Comparison of ENCODE assay signal across 8 cellular contexts in the genomic region with DNA sequence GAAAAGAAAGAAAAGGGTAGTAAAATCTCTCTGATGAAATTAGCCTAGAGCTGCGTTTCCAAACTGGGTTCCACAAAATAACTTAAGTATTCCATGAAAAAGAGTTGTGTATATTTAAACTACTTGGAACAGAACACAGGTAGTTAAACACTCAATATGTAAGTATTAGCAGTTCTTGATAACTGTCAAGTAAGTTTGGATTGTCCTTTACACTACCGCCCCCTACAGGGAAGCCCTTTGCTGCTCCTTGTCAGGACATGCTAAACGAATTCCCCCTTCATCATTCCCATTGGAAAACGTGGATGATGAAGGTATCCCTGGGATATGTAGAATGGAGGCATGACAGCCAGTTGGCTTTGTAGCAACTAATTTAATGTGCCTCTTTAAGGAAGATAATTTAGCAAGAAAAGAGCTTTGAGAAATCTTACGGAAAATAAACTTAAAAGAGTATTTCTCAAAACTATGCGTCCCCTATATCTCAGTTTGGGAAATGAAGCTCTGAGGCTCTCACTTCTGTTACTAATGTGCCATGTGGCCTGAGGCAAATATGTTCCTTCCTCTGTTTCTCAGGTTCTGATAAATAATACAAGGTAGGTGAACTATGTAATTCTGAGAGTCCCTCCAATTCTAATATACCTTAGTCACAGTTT. TPM values are rescaled to one million over a fixed set of nuclear protein-coding genes. Genes with fewer than 3 reads are reported as not detected.
DNase-seq lines count a peak whose midpoint lies in the region; ATAC-seq, FAIRE-seq and TF ChIP-seq lines count a peak whose summit lies in the region.

No MANE protein-coding gene starts in this region.

- ATAC-seq in T-helper 17 cell (peak; percentile 73), GM19324 (IDR thresholded peaks at IDR 0.05; ENCODE audit: low FRiP score, unreplicated experiment) (no peak), HG02759 (IDR thresholded peaks at IDR 0.05; ENCODE audit: unreplicated experiment) (no peak)

- no peak overlapping the region for H3K4me3 ChIP-seq in astrocyte (ENCODE audit: insufficient read depth, low read depth, low read length)
- H3K4me3 ChIP-seq in kidney (ENCODE audit: low read length in 2 of 2), result no peak overlapping the region

- no peaks in the 10 kb centered on the region for H3K4me1 ChIP-seq in astrocyte (ENCODE audit: insufficient read depth, low read length)
- peaks cover 0 to 5% of the 10 kb centered on the region in 2 donors for H3K4me1 ChIP-seq in kidney (ENCODE audit: control insufficient read depth in 1 of 2, insufficient read depth in 1 of 2, low read depth in 1 of 2, low read length in 2 of 2)

- H3K27me3 Mint-ChIP-seq in T-helper 17 cell (no peaks in the 10 kb centered on the region), astrocyte (ENCODE audit: low read depth, unreplicated experiment) (no peaks in the 10 kb centered on the region)

- H3K9me3 ChIP-seq in T-helper 17 cell (ENCODE audit: control insufficient read depth, low read length, poor library complexity, severe bottlenecking) (no peaks in the 10 kb centered on the region), astrocyte (ENCODE audit: insufficient read depth, low read depth, low read length) (no peaks in the 10 kb centered on the region), kidney (ENCODE audit: control insufficient read depth in 1 of 2, low read length in 2 of 2) (no peaks in the 10 kb centered on the region)

- DNase-seq in CMK (ENCODE audit: low read depth) (peak; percentile 15), HEK293T (ENCODE audit: extremely low spot score) (peak; percentile 59), T-helper 17 cell (peak; percentile 37 to 66 (median 40)), astrocyte (ENCODE audit: low read depth) (peak; percentile 45), kidney (no peak)
- peak; percentile 64 to 77 for DNase-seq in stimulated activated CD4-positive, alpha-beta T cell treated with anti-CD3 and anti-CD28 coated beads, Interleukin-2, amount 100 ng/mL, for 24 hours

- peaks cover 13% of the 10 kb centered on the region for H3K79me2 ChIP-seq in astrocyte (ENCODE audit: insufficient read depth, low read length)

- H4K20me1 ChIP-seq in astrocyte (ENCODE audit: insufficient read depth, low read length), result peaks cover 16% of the 10 kb centered on the region

- H3K4me2 ChIP-seq in astrocyte (ENCODE audit: low read length), result no peak overlapping the region

- FAIRE-seq in astrocyte (lab: Jason Lieb, UNC), result peak; percentile 89
- FAIRE-seq in kidney (lab: Jason Lieb, UNC), result no peak

- H3K9me3 Mint-ChIP-seq in astrocyte (ENCODE audit: unreplicated experiment), result no peaks in the 10 kb centered on the region

- TF ChIP-seq CTCF in astrocyte (IDR thresholded peaks at IDR 0.05; ENCODE audit: insufficient read depth, low read depth, low read length) (peak; percentile 93), kidney (IDR thresholded peaks at IDR 0.05; ENCODE audit: borderline replicate concordance, extremely low read depth, insufficient read depth) (peak; percentile 49)

- intact Hi-C loops in kidney (cut with DNase I), result no loop called here

- H3K9ac ChIP-seq in astrocyte (ENCODE audit: low read length) (no peak overlapping the region), kidney (ENCODE audit: low read length in 2 of 2) (no peak overlapping the region)

- no peaks in the 10 kb centered on the region for H3K36me3 Mint-ChIP-seq in T-helper 17 cell (ENCODE audit: low read depth)
- peaks cover 13% of the 10 kb centered on the region for H3K36me3 Mint-ChIP-seq in astrocyte (ENCODE audit: low read depth, unreplicated experiment)

- H3K4me3 Mint-ChIP-seq in T-helper 17 cell (no peak overlapping the region), astrocyte (ENCODE audit: unreplicated experiment) (no peak overlapping the region)

- H3K27ac ChIP-seq in astrocyte (ENCODE audit: low read depth, low read length) (no peak overlapping the region), kidney (ENCODE audit: low read depth in 2 of 2, low read length in 2 of 2) (no peak overlapping the region)

- POLR2A ChIA-PET in HEK293T (lab: Yijun Ruan, JAX), result no interaction called here

- H3K27ac Mint-ChIP-seq in T-helper 17 cell (no peak overlapping the region), astrocyte (ENCODE audit: unreplicated experiment) (no peak overlapping the region)

- H3K36me3 ChIP-seq in astrocyte (ENCODE audit: insufficient read depth, low read length) (peaks cover 35% of the 10 kb centered on the region), kidney (ENCODE audit: control insufficient read depth in 1 of 2, insufficient read depth in 2 of 2, low read length in 2 of 2) (peaks cover 22 to 38% of the 10 kb centered on the region in 2 donors)

- H3K27me3 ChIP-seq in astrocyte (ENCODE audit: insufficient read depth, low read length), result no peaks in the 10 kb centered on the region

- no peak overlapping the region for H2AFZ ChIP-seq in astrocyte (ENCODE audit: low read depth, low read length)

- H3K4me1 Mint-ChIP-seq in T-helper 17 cell (peaks cover 2% of the 10 kb centered on the region), astrocyte (ENCODE audit: low read depth, unreplicated experiment) (peaks cover 4% of the 10 kb centered on the region)

- CTCF ChIA-PET in HEK293T (lab: Yijun Ruan, JAX), result interaction anchor here (0.7 to 4.0 kb wide), 3 partner anchors 11 to 89 kb away, joined by 4 to 30 read pairs (median 5); a partner anchor contains a TSS

TF ChIP-seq in HEK293T, 16 proteins besides CTCF, POLR2A, EP300 and RAD21:
- TF ChIP-seq, protein P1, sequence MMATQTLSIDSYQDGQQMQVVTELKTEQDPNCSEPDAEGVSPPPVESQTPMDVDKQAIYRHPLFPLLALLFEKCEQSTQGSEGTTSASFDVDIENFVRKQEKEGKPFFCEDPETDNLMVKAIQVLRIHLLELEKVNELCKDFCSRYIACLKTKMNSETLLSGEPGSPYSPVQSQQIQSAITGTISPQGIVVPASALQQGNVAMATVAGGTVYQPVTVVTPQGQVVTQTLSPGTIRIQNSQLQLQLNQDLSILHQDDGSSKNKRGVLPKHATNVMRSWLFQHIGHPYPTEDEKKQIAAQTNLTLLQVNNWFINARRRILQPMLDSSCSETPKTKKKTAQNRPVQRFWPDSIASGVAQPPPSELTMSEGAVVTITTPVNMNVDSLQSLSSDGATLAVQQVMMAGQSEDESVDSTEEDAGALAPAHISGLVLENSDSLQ (IDR thresholded peaks at IDR 0.05), result no peak

RNA-seq across cellular contexts. Expression of a gene that starts 18.8 kb away (rescaled TPM):
- total RNA-seq in T-helper 17 cell (10 to 100 TPM; 37.0 to 42.9 TPM), astrocyte (44.5 and 46.7 TPM in 2 replicates), kidney (41.5 TPM)
- 14.5 TPM for polyA plus RNA-seq in kidney (ENCODE audit: insufficient read depth, low read depth, low replicate concordance)

RNA-seq across cellular contexts. Expression of a gene that starts 26.3 kb away (rescaled TPM):
- total RNA-seq in T-helper 17 cell, result 10 to 100 TPM; 10.2 to 14.3 TPM
- 23.3 and 30.9 TPM in 2 replicates for total RNA-seq in astrocyte
- total RNA-seq in kidney, result 16.5 TPM
- 46.3 TPM for polyA plus RNA-seq in kidney (ENCODE audit: insufficient read depth, low read depth, low replicate concordance)
